Comparison of ENCODE assay signal across 19 cellular contexts in genomic region chr3:133293397-133294107, GRCh38.
DNase-seq lines count a peak whose midpoint lies in the region; ATAC-seq and TF ChIP-seq lines count a peak whose summit lies in the region.
"Had no signal": no experiment of that assay in that cellular context is flagged by ENCODE, and none has a peak within 500 bp of the region (broad histone marks: within the 10 kb centered on the region; RNA-seq: fewer than 3 reads in every experiment).

No MANE protein-coding gene starts in this region.

- H3K4me3 ChIP-seq in RWPE2 (ENCODE audit: severe bottlenecking) (no peak overlapping the region), osteoblast (ENCODE audit: insufficient read depth, low read length) (no peak overlapping the region)
- H3K4me3 ChIP-seq: prostate gland, suprapubic skin had no signal

- no peaks in the 10 kb centered on the region for H4K20me1 ChIP-seq in osteoblast (ENCODE audit: insufficient read depth, low read length)

- ATAC-seq in RWPE2 (ENCODE audit: low read depth) (no peak), GM19324 (IDR thresholded peaks at IDR 0.05; ENCODE audit: low FRiP score, unreplicated experiment) (no peak), GM18867 (IDR thresholded peaks at IDR 0.05; ENCODE audit: unreplicated experiment) (no peak)
- ATAC-seq: activated CD8-positive, alpha-beta T cell treated with anti-CD3 and anti-CD28 coated beads, Interleukin-2, amount 10 ng/mL, durations not matched to agents 7 days and 5 days; CD8-positive, alpha-beta T cell; stimulated activated effector memory CD8-positive, alpha-beta T cell treated with anti-CD3 and anti-CD28 coated beads, Interleukin-12 subunit alpha, Interleukin-12 subunit beta, amount 100 ng/mL, for 72 hours had no signal

- H3K27me3 ChIP-seq in RWPE2 (ENCODE audit: insufficient read depth, poor library complexity, severe bottlenecking) (no peaks in the 10 kb centered on the region), osteoblast (ENCODE audit: insufficient read depth, low read length) (no peaks in the 10 kb centered on the region)
- H3K27me3 ChIP-seq: suprapubic skin had no signal

- H3K9me3 ChIP-seq in RWPE2 (ENCODE audit: severe bottlenecking) (no peaks in the 10 kb centered on the region), osteoblast (ENCODE audit: low read depth, low read length) (no peaks in the 10 kb centered on the region)
- H3K9me3 ChIP-seq: prostate gland, suprapubic skin had no signal

- no peak overlapping the region for H3K4me2 ChIP-seq in osteoblast (ENCODE audit: insufficient read depth, low read length)

- H3K79me2 ChIP-seq in osteoblast (ENCODE audit: insufficient read depth, low read length): no peaks in the 10 kb centered on the region

- peak overlapping the region; percentile 30 for H3K27ac ChIP-seq in RWPE2 (ENCODE audit: poor library complexity, severe bottlenecking)
- H3K27ac ChIP-seq in osteoblast (ENCODE audit: low read depth, low read length): no peak overlapping the region
- H3K27ac ChIP-seq: prostate gland, suprapubic skin had no signal

- TF ChIP-seq CTCF in RWPE2 (IDR thresholded peaks at IDR 0.05; ENCODE audit: poor library complexity, severe bottlenecking) (no peak), osteoblast (IDR thresholded peaks at IDR 0.05; ENCODE audit: extremely low read depth, low read depth, low read length) (no peak)

- H3K4me1 ChIP-seq in RWPE2 (ENCODE audit: insufficient read depth, poor library complexity, severe bottlenecking): peaks cover 21% of the 10 kb centered on the region
- peaks cover 22% of the 10 kb centered on the region for H3K4me1 ChIP-seq in osteoblast (ENCODE audit: insufficient read depth, low read length)
- H3K4me1 ChIP-seq: prostate gland, suprapubic skin had no signal

- DNase-seq in DMS79 (lab: John Stamatoyannopoulos, UW) (peak; percentile 93), NCI-H1105 treated with DMSO at 0.1 percent for 48 hours (lab: John Stamatoyannopoulos, UW) (peak; percentile 70), RWPE2 (ENCODE audit: low spot score) (no peak), osteoblast (ENCODE audit: insufficient read length, low spot score, missing footprints) (no peak)
- no peak for DNase-seq in stimulated activated CD4-positive, alpha-beta T cell treated with anti-CD3 and anti-CD28 coated beads, Interleukin-4, amount 100 ng/mL, for 4 hours
- DNase-seq: activated CD4-positive, CD25-positive, alpha-beta regulatory T cell; activated CD8-positive, alpha-beta T cell treated with anti-CD3 and anti-CD28 coated beads, Interleukin-2, amount 10 ng/mL, durations not matched to agents 7 days and 5 days; activated gamma-delta T cell treated with Interleukin-2 at 50 U/mL for 16 hours; CD8-positive, alpha-beta T cell; DND-41; GOT3; Kasumi-1; NCI-H1417 treated with DMSO at 0.1 percent for 48 hours; NCI-H345 had no signal

- peak overlapping the region; percentile 28 for H2AFZ ChIP-seq in osteoblast (ENCODE audit: low read length)

- H3K36me3 ChIP-seq in RWPE2 (ENCODE audit: low read depth): no peaks in the 10 kb centered on the region
- no peaks in the 10 kb centered on the region for H3K36me3 ChIP-seq in osteoblast (ENCODE audit: insufficient read depth, low read length)
- H3K36me3 ChIP-seq: prostate gland, suprapubic skin had no signal

Comparison
In these comparisons a context has a peak if more than half of its experiments do, and no peak if none do; other contexts are left out.
1. DNase-seq: peak in DMS79 (single experiment) and NCI-H1105 treated with DMSO at 0.1 percent for 48 hours (single experiment); none in RWPE2 (single experiment), osteoblast (single experiment) and stimulated activated CD4-positive, alpha-beta T cell treated with anti-CD3 and anti-CD28 coated beads, Interleukin-4, amount 100 ng/mL, for 4 hours (0 of 2).